ENCODE assay signal across 8 cellular contexts in genomic region chr6:87589693-87590416, GRCh38. TPM values are rescaled to one million over a fixed set of nuclear protein-coding genes. Genes with fewer than 3 reads are reported as not detected.
DNase-seq lines count a peak whose midpoint lies in the region; ATAC-seq and TF ChIP-seq lines count a peak whose summit lies in the region.

Gene ORC3, plus strand, starts transcription at chr6:87590135. Its CDS starts 34 bp downstream, at chr6:87590169.
Gene RARS2, minus strand, starts transcription at chr6:87589987. Its CDS starts 30 bp downstream, at chr6:87589957.

- H3K4me3 ChIP-seq in PC-3 (ENCODE audit: low read length) (peak within 1 kb of the TSS; percentile 96), mucosa of rectum (ENCODE audit: low read length in 2 of 2) (peak within 1 kb of the TSS; percentile 94 to 97)

- H4K20me1 ChIP-seq in PC-3 (ENCODE audit: low read length) = no peaks in the 10 kb centered on the region

- H3K36me3 ChIP-seq in PC-3 (ENCODE audit: low read depth, low read length) (no peaks in the 10 kb centered on the region; the same call in 1 of the 2 replicates), mucosa of rectum (ENCODE audit: control insufficient read depth in 2 of 2, insufficient read depth in 2 of 2, low read length in 2 of 2) (peaks cover 0 to 3% of the 10 kb centered on the region in 2 donors)

- peak within 1 kb of the TSS; percentile 34 for H3K27ac ChIP-seq in PC-3 (ENCODE audit: low read length)
- H3K27ac ChIP-seq in epithelial cell of prostate = peak within 1 kb of the TSS; percentile 55
- H3K27ac ChIP-seq in mucosa of rectum (ENCODE audit: low read depth in 2 of 2, low read length in 2 of 2) = peak within 1 kb of the TSS; percentile 80 to 86

- no peak for TF ChIP-seq EP300 in Ishikawa (IDR thresholded peaks at IDR 0.05; ENCODE audit: borderline replicate concordance)

- H3K9ac ChIP-seq in PC-3 (ENCODE audit: low read length) = peak within 1 kb of the TSS; percentile 94
- peak within 1 kb of the TSS; percentile 90 to 93 for H3K9ac ChIP-seq in mucosa of rectum (ENCODE audit: low read depth in 1 of 2, low read length in 2 of 2)

- H3K9me3 ChIP-seq in PC-3 (ENCODE audit: low read length) (no peaks in the 10 kb centered on the region), mucosa of rectum (ENCODE audit: control insufficient read depth in 2 of 2, low read length in 2 of 2) (no peaks in the 10 kb centered on the region)

- H3F3A ChIP-seq in PC-3 (ENCODE audit: low read length, unreplicated experiment) = no peaks in the 10 kb centered on the region

- no TSS peak for BruUV-seq in PC-3 (replicated peaks; lab: Mats Ljungman, UMichigan)

- H3K4me1 ChIP-seq in PC-3 (ENCODE audit: insufficient read depth, low read length) = peaks cover 21% of the 10 kb centered on the region
- peaks cover 14 to 22% of the 10 kb centered on the region in 2 donors for H3K4me1 ChIP-seq in mucosa of rectum (ENCODE audit: control insufficient read depth in 2 of 2, insufficient read depth in 2 of 2, low read length in 2 of 2)

- no peak for TF ChIP-seq CTCF in PC-3 (conservative IDR thresholded peaks at IDR 0.05; ENCODE audit: low read depth, low read length)

- H3K9me2 ChIP-seq in PC-3 (replicated peaks; ENCODE audit: low read length) = no peaks in the 10 kb centered on the region

- CTCF ChIA-PET in PC-3 (lab: Charles Lee) = interaction anchor here (0.6 kb wide), 2 partner anchors 18 to 21 kb away, joined by 3 to 4 read pairs; no protein-coding TSS in a partner anchor

- DNase-seq in DMS114 treated with DMSO at 0.1 percent for 48 hours (lab: John Stamatoyannopoulos, UW; ENCODE audit: unreplicated experiment) = peak; percentile 82
- peak; percentile 92 for DNase-seq in PC-3
- peak; percentile 95 for DNase-seq in activated T-cell treated with anti-CD3 and anti-CD28 coated beads for 48 hours (ENCODE audit: low read depth)
- peak; percentile 69 for DNase-seq in epithelial cell of prostate (ENCODE audit: low read depth, low spot score)
- peak; percentile 97 for DNase-seq in stimulated activated CD8-positive, alpha-beta memory T cell treated with anti-CD3 and anti-CD28 coated beads, Interleukin-4, amount 100 ng/mL, for 48 hours

- peak within 1 kb of the TSS; percentile 94 for H3K4me2 ChIP-seq in PC-3 (ENCODE audit: low read length)

- peak within 1 kb of the TSS; percentile 85 for H2AFZ ChIP-seq in PC-3 (ENCODE audit: low read length)

- intact Hi-C loops in PC-3 (cut with micrococcal nuclease) = loop anchor here (2.0 to 5.0 kb wide), 2 partner anchors 111 to 1277 kb away; no protein-coding TSS in a partner anchor

- H3K79me2 ChIP-seq in PC-3 (ENCODE audit: low read length) = peaks cover 83% of the 10 kb centered on the region

- POLR2A ChIA-PET in PC-3 (lab: Charles Lee; ENCODE audit: unreplicated experiment) = interaction anchor here (0.6 kb wide), 2 partner anchors 110 to 436 kb away, joined by 3 to 6 read pairs; no protein-coding TSS in a partner anchor

- TF ChIP-seq RAD21 in Ishikawa (IDR thresholded peaks at IDR 0.05; ENCODE audit: low read depth) = no peak

- H3K27me3 ChIP-seq in PC-3 (ENCODE audit: low read length) (no peaks in the 10 kb centered on the region), mucosa of rectum (ENCODE audit: control insufficient read depth in 2 of 2, insufficient read depth in 2 of 2, low read length in 2 of 2) (no peaks in the 10 kb centered on the region)

- peak; percentile 100 for ATAC-seq in GM21576 (IDR thresholded peaks at IDR 0.05; ENCODE audit: unreplicated experiment)
- peak; percentile 99 for ATAC-seq in PC-3

TF ChIP-seq in Ishikawa, 13 proteins besides CTCF, POLR2A, EP300 and RAD21:
- peak; percentile 90 for TF ChIP-seq TAF1 (IDR thresholded peaks at IDR 0.05; ENCODE audit: low read depth)
- no peak for TF ChIP-seq EGR1 (IDR thresholded peaks at IDR 0.05)
- peak; percentile 38; the same call in 1 of the 2 replicates for TF ChIP-seq NFIC (IDR thresholded peaks at IDR 0.05)
- no peak for TF ChIP-seq REST (IDR thresholded peaks at IDR 0.05; ENCODE audit: low read depth)
- peak; percentile 85; the same call in 1 of the 2 replicates for TF ChIP-seq MAX (IDR thresholded peaks at IDR 0.05)
- TF ChIP-seq CREB1 (IDR thresholded peaks at IDR 0.05; ENCODE audit: low read depth) = 0 out of 2 replicates have a peak, but pooled peaks have one; percentile 37
- peak; percentile 53; the same call in 1 of the 2 replicates for TF ChIP-seq TCF12 (IDR thresholded peaks at IDR 0.05; ENCODE audit: low read depth)
- TF ChIP-seq USF1 (IDR thresholded peaks at IDR 0.05) = no peak
- TF ChIP-seq FOXM1 (IDR thresholded peaks at IDR 0.05; ENCODE audit: borderline replicate concordance, low read depth) = no peak
- no peak for TF ChIP-seq ZBTB7A (IDR thresholded peaks at IDR 0.05; ENCODE audit: low read depth)
- peak; percentile 55 for TF ChIP-seq TEAD4 (IDR thresholded peaks at IDR 0.05)
- peak; percentile 88 for TF ChIP-seq YY1 (IDR thresholded peaks at IDR 0.05; ENCODE audit: low read depth)
- no peak for TF ChIP-seq CEBPB (IDR thresholded peaks at IDR 0.05)

RNA-seq across cellular contexts. Expression of gene ORC3, which starts in this region (rescaled TPM):
- total RNA-seq in PC-3 (2014; rRNA removed) = 17.0 and 25.7 TPM in 2 replicates

RNA-seq across cellular contexts. Expression of gene RARS2, which starts in this region (rescaled TPM):
- total RNA-seq in PC-3 (2014; rRNA removed) = 12.7 and 14.8 TPM in 2 replicates

Comparison
In these comparisons a context has a peak if more than half of its experiments do, and no peak if none do; other contexts are left out.
1. Peak in every context shown above with its lines: DNase-seq, ATAC-seq, H3K4me3 ChIP-seq and H3K27ac ChIP-seq.